1 cellular context compared by ENCODE assay signal in genomic region chr20:17856024-17856564, GRCh38.
TF ChIP-seq lines count a peak whose summit lies in the region.

No MANE protein-coding gene starts in this region.

TF ChIP-seq in HepG2, 621 proteins besides CTCF, POLR2A, EP300 and RAD21 (continued from another document and continues in another):
- TF ChIP-seq ZNF687 (CRISPR knock-in tag; IDR thresholded peaks at IDR 0.05) = peak; percentile 53; the same call in 1 of the 2 replicates
- peak; percentile 37; the same call in 1 of the 2 replicates for TF ChIP-seq KLF6 (CRISPR knock-in tag; IDR thresholded peaks at IDR 0.05)
- no peak for TF ChIP-seq PHB2 (IDR thresholded peaks at IDR 0.05; ENCODE audit: partially characterized antibody)
- TF ChIP-seq ZNF558 (CRISPR knock-in tag; IDR thresholded peaks at IDR 0.05; ENCODE audit: borderline replicate concordance) = no peak
- peak; percentile 98 for TF ChIP-seq SOX13 (IDR thresholded peaks at IDR 0.05)
- peak in 1 of 2 experiments; percentile 99; a peak in 2 of 4 replicates for TF ChIP-seq SOX13 (CRISPR knock-in tag; conservative IDR thresholded peaks at IDR 0.05 in 1 of 2, IDR thresholded peaks at IDR 0.05 in 1 of 2)
- no peak for TF ChIP-seq MTF1 (CRISPR knock-in tag; IDR thresholded peaks at IDR 0.05)
- peak; percentile 97 for TF ChIP-seq SALL1 (CRISPR knock-in tag; IDR thresholded peaks at IDR 0.05)
- TF ChIP-seq GFI1 (CRISPR knock-in tag; IDR thresholded peaks at IDR 0.05; ENCODE audit: borderline replicate concordance) = peak; percentile 86
- peak; percentile 76 for TF ChIP-seq DPF2 (CRISPR knock-in tag; IDR thresholded peaks at IDR 0.05; ENCODE audit: borderline replicate concordance, low read depth)
- TF ChIP-seq GZF1 (CRISPR knock-in tag; IDR thresholded peaks at IDR 0.05) = 0 out of 2 replicates have a peak, but pooled peaks have one; percentile 41
- peak; percentile 59 for TF ChIP-seq UBTF (CRISPR knock-in tag; IDR thresholded peaks at IDR 0.05)
- TF ChIP-seq SPEN (CRISPR knock-in tag; IDR thresholded peaks at IDR 0.05; ENCODE audit: low read depth) = peak; percentile 37; the same call in 1 of the 2 replicates
- peak; percentile 80 for TF ChIP-seq ZMYM4 (CRISPR knock-in tag; IDR thresholded peaks at IDR 0.05)
- TF ChIP-seq BCL3 (CRISPR knock-in tag; IDR thresholded peaks at IDR 0.05) = no peak
- peak; percentile 77; the same call in 1 of the 2 replicates for TF ChIP-seq THRA (CRISPR knock-in tag; IDR thresholded peaks at IDR 0.05; ENCODE audit: borderline replicate concordance)
- TF ChIP-seq JARID2 (CRISPR knock-in tag; IDR thresholded peaks at IDR 0.05; ENCODE audit: insufficient replicate concordance) = peak; percentile 76
- peak; percentile 100 for TF ChIP-seq HNRNPK (IDR thresholded peaks at IDR 0.05; ENCODE audit: low read depth, low read length, poor library complexity, severe bottlenecking)
- 0 out of 2 replicates have a peak, but pooled peaks have one; percentile 35 for TF ChIP-seq ZNF800 (CRISPR knock-in tag; IDR thresholded peaks at IDR 0.05)
- peak; percentile 57; the same call in 1 of the 2 replicates for TF ChIP-seq TAF1 (CRISPR knock-in tag; IDR thresholded peaks at IDR 0.05)
- TF ChIP-seq ZNF766 (CRISPR knock-in tag; IDR thresholded peaks at IDR 0.05; ENCODE audit: borderline replicate concordance) = peak; percentile 77; the same call in 1 of the 2 replicates
- peak; percentile 83 for TF ChIP-seq ETV5 (CRISPR knock-in tag; IDR thresholded peaks at IDR 0.05; ENCODE audit: borderline replicate concordance)
- no peak for TF ChIP-seq ZMAT5 (CRISPR knock-in tag; IDR thresholded peaks at IDR 0.05; ENCODE audit: borderline replicate concordance, low read depth)
- peak; percentile 49; the same call in 1 of the 2 replicates for TF ChIP-seq HNF1A (IDR thresholded peaks at IDR 0.05; ENCODE audit: low read depth)
- TF ChIP-seq HNF1A (CRISPR knock-in tag; IDR thresholded peaks at IDR 0.05; ENCODE audit: borderline replicate concordance) = peak; percentile 77; the same call in 1 of the 2 replicates
- no peak for TF ChIP-seq ZBTB49 (CRISPR knock-in tag; IDR thresholded peaks at IDR 0.05; ENCODE audit: borderline replicate concordance)
- TF ChIP-seq CSRNP2 (CRISPR knock-in tag; conservative IDR thresholded peaks at IDR 0.05; ENCODE audit: low read depth) = no peak
- TF ChIP-seq SP1 (IDR thresholded peaks at IDR 0.05) = no peak
- TF ChIP-seq SP1 (CRISPR knock-in tag; IDR thresholded peaks at IDR 0.05) = no peak
- peak; percentile 90 for TF ChIP-seq ZKSCAN8 (CRISPR knock-in tag; IDR thresholded peaks at IDR 0.05; ENCODE audit: borderline replicate concordance)
- TF ChIP-seq BRD4 (CRISPR knock-in tag; IDR thresholded peaks at IDR 0.05) = peak; percentile 81
- TF ChIP-seq ZFY (CRISPR knock-in tag; IDR thresholded peaks at IDR 0.05) = peak; percentile 72; the same call in 1 of the 2 replicates
- TF ChIP-seq GPBP1L1 (CRISPR knock-in tag; IDR thresholded peaks at IDR 0.05) = no peak
- TF ChIP-seq HDAC2 (CRISPR knock-in tag; IDR thresholded peaks at IDR 0.05) = peak; percentile 99
- no peak for TF ChIP-seq TCF12 (IDR thresholded peaks at IDR 0.05)
- TF ChIP-seq TCF12 (CRISPR knock-in tag; IDR thresholded peaks at IDR 0.05) = 0 out of 2 replicates have a peak, but pooled peaks have one; percentile 78
